In the genomic region with DNA sequence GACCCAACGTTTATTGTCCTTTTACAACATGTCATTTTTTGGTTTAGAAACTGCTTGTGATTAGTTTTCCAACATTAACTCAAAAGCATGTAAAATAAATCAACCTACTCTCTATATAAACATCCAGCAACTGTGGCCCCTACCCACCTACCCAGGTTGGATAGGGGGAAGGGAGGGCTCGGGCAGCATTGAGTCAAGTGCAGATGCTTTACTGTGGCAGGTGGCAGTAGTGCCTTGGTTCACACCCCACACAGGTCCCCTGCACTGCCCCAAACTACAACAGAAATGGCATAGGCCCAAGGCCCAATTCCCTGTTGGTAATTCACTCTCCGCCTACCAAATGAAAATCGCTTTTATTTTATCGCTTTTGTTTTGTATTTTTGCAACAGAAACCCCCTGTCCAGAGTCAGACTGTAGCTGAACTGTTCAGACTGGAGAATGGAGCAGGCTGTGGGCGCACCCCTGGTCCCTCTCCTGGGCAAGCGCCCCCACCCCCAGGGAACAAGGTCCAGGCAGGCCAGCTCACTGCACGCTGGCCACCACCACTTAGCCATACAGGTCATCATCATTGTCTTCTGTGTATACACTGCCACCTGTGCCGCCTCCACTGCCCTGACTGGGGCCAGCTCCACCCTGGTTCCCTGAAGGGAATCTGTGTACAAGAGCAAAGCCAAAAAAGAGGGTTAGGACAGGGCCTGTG, we compare ENCODE assay signal across 1 cellular context.
TF ChIP-seq lines count a peak whose summit lies in the region.

No MANE protein-coding gene starts in this region.

TF ChIP-seq in IMR-90, 13 proteins besides CTCF, POLR2A, EP300 and RAD21:
- TF ChIP-seq, protein P1, sequence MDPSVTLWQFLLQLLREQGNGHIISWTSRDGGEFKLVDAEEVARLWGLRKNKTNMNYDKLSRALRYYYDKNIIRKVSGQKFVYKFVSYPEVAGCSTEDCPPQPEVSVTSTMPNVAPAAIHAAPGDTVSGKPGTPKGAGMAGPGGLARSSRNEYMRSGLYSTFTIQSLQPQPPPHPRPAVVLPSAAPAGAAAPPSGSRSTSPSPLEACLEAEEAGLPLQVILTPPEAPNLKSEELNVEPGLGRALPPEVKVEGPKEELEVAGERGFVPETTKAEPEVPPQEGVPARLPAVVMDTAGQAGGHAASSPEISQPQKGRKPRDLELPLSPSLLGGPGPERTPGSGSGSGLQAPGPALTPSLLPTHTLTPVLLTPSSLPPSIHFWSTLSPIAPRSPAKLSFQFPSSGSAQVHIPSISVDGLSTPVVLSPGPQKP (IDR thresholded peaks at IDR 0.05; ENCODE audit: borderline replicate concordance, low read depth, low read length) = no peak
- TF ChIP-seq MAFK (IDR thresholded peaks at IDR 0.05; ENCODE audit: low read depth, low read length) (no peak), SMC3 (IDR thresholded peaks at IDR 0.05; ENCODE audit: low read depth, low read length) (no peak), CHD1 (IDR thresholded peaks at IDR 0.05; ENCODE audit: low read depth, low read length) (no peak), NFE2L2 (IDR thresholded peaks at IDR 0.05; ENCODE audit: low read depth, low read length) (no peak), FOS (IDR thresholded peaks at IDR 0.05; ENCODE audit: low read depth, low read length) (no peak), RFX5 (IDR thresholded peaks at IDR 0.05; ENCODE audit: low read depth, low read length) (no peak), MAZ (IDR thresholded peaks at IDR 0.05; ENCODE audit: borderline replicate concordance, low read depth, low read length) (no peak), BHLHE40 (IDR thresholded peaks at IDR 0.05; ENCODE audit: low read depth, low read length) (no peak), MXI1 (IDR thresholded peaks at IDR 0.05; ENCODE audit: borderline replicate concordance, low read depth, low read length) (no peak), CEBPB (IDR thresholded peaks at IDR 0.05; ENCODE audit: low read depth, low read length) (no peak), RCOR1 (IDR thresholded peaks at IDR 0.05; ENCODE audit: insufficient replicate concordance, low read length) (no peak)
- TF ChIP-seq, protein P2, sequence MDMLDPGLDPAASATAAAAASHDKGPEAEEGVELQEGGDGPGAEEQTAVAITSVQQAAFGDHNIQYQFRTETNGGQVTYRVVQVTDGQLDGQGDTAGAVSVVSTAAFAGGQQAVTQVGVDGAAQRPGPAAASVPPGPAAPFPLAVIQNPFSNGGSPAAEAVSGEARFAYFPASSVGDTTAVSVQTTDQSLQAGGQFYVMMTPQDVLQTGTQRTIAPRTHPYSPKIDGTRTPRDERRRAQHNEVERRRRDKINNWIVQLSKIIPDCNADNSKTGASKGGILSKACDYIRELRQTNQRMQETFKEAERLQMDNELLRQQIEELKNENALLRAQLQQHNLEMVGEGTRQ (IDR thresholded peaks at IDR 0.05; ENCODE audit: low read depth, low read length) = no peak
